In genomic region chrX:73943900-73944581, GRCh38 we compare ENCODE assay signal across 8 cellular contexts.
A peak's percentile ranks its signal among the peaks of the same experiment; 100 is the strongest.
DNase-seq lines count a peak whose midpoint lies in the region; ATAC-seq, FAIRE-seq and TF ChIP-seq lines count a peak whose summit lies in the region.

No MANE protein-coding gene starts in this region.

- H3K36me3 Mint-ChIP-seq in activated naive CD8-positive, alpha-beta T cell treated with anti-CD3 and anti-CD28 coated beads for 36 hours: peaks cover 8% of the 10 kb centered on the region

- no peaks in the 10 kb centered on the region for H3K9me3 Mint-ChIP-seq in activated naive CD8-positive, alpha-beta T cell treated with anti-CD3 and anti-CD28 coated beads for 36 hours

- CTCF ChIA-PET in GM10248 (lab: Yijun Ruan, JAX): interaction anchor here (0.9 kb wide), 1 partner anchor 71 kb away, joined by 4 read pairs; no protein-coding TSS in a partner anchor

- DNase-seq in GM10248 (ENCODE audit: extremely low spot score): peak; percentile 88
- peak; percentile 85 for DNase-seq in NCI-H1048 (lab: John Stamatoyannopoulos, UW)
- DNase-seq in activated naive CD8-positive, alpha-beta T cell treated with anti-CD3 and anti-CD28 coated beads for 36 hours: peak; percentile 85
- DNase-seq in Right ventricle myocardium superior: peak; percentile 90
- DNase-seq in pancreas: peak; percentile 76 to 96 (median 93)
- DNase-seq in tibial artery: peak; percentile 79 to 85

- FAIRE-seq in pancreas (lab: Jason Lieb, UNC): peak; percentile 93

- ATAC-seq in HG02588 (IDR thresholded peaks at IDR 0.05; ENCODE audit: unreplicated experiment): peak; percentile 98
- ATAC-seq in SK-N-SH treated with all-trans-retinoic acid at 6 μM for 48 hours: peak; percentile 100
- ATAC-seq in Right ventricle myocardium superior (ENCODE audit: poor library complexity): peak; percentile 100
- peak; percentile 100 for ATAC-seq in pancreas

- intact Hi-C loops in Right ventricle myocardium superior (cut with DNase I): no loop called here
- intact Hi-C loops in pancreas (cut with DNase I): no loop called here
- intact Hi-C loops in tibial artery (cut with DNase I; ENCODE audit: low total_unique reads): no loop called here

- POLR2A ChIA-PET in GM10248 (lab: Yijun Ruan, JAX): no interaction called here

- H3K27ac Mint-ChIP-seq in activated naive CD8-positive, alpha-beta T cell treated with anti-CD3 and anti-CD28 coated beads for 36 hours: peak overlapping the region; percentile 92

- H3K27ac ChIP-seq in pancreas (peak overlapping the region; percentile 63 to 81 (median 80)), tibial artery (peak overlapping the region; percentile 70 to 82)

- peak overlapping the region; percentile 91 for H3K4me3 Mint-ChIP-seq in activated naive CD8-positive, alpha-beta T cell treated with anti-CD3 and anti-CD28 coated beads for 36 hours

- peaks cover 12% of the 10 kb centered on the region for H3K4me1 Mint-ChIP-seq in activated naive CD8-positive, alpha-beta T cell treated with anti-CD3 and anti-CD28 coated beads for 36 hours

- H3K27me3 ChIP-seq in pancreas (no peaks in the 10 kb centered on the region), tibial artery (no peaks in the 10 kb centered on the region)

- H3K9me3 ChIP-seq in pancreas: no peaks in the 10 kb centered on the region
- no peaks in the 10 kb centered on the region for H3K9me3 ChIP-seq in tibial artery

- TF ChIP-seq CTCF in GM10248 (IDR thresholded peaks at IDR 0.05; ENCODE audit: control extremely low read depth, extremely low read depth, low read depth, missing control alignments) (no peak), pancreas (IDR thresholded peaks at IDR 0.05) (no peak), tibial artery (IDR thresholded peaks at IDR 0.05) (no peak)

- H3K36me3 ChIP-seq in pancreas (no peaks in the 10 kb centered on the region), tibial artery (peaks cover 0 to 8% (median 0%) of the 10 kb centered on the region in 3 donors)

- peak overlapping the region; percentile 57 to 85 (median 72) for H3K4me3 ChIP-seq in pancreas
- H3K4me3 ChIP-seq in tibial artery: peak overlapping the region; percentile 67 to 69

- 0% methylated on average over 35 of the region's 35 CpGs for WGBS in pancreas, 2 donors

- no peaks in the 10 kb centered on the region for H3K27me3 Mint-ChIP-seq in activated naive CD8-positive, alpha-beta T cell treated with anti-CD3 and anti-CD28 coated beads for 36 hours

- H3K4me1 ChIP-seq in pancreas (peaks cover 4 to 15% (median 6%) of the 10 kb centered on the region in 3 donors), tibial artery (peaks cover 0 to 22% (median 0%) of the 10 kb centered on the region in 4 donors)

TF ChIP-seq in SK-N-SH treated with all-trans-retinoic acid at 6 μM for 48 hours, 23 proteins besides CTCF, POLR2A, EP300 and RAD21:
- TF ChIP-seq PPARA (CRISPR knock-in tag; IDR thresholded peaks at IDR 0.05; ENCODE audit: borderline replicate concordance) (peak; percentile 85; the same call in 1 of the 2 replicates), ARNTL (CRISPR knock-in tag; IDR thresholded peaks at IDR 0.05; ENCODE audit: borderline replicate concordance, low read depth) (no peak), ZFP3 (CRISPR knock-in tag; IDR thresholded peaks at IDR 0.05) (0 out of 2 replicates have a peak, but pooled peaks have one; percentile 67), TSHZ2 (CRISPR knock-in tag; IDR thresholded peaks at IDR 0.05) (0 out of 2 replicates have a peak, but pooled peaks have one; percentile 53), ZNF8 (CRISPR knock-in tag; IDR thresholded peaks at IDR 0.05) (peak; percentile 83), ZNF565 (CRISPR knock-in tag; conservative IDR thresholded peaks at IDR 0.05; ENCODE audit: low read depth) (0 out of 2 replicates have a peak, but pooled peaks have one; percentile 8), ZNF70 (CRISPR knock-in tag; IDR thresholded peaks at IDR 0.05) (no peak), PATZ1 (CRISPR knock-in tag; IDR thresholded peaks at IDR 0.05; ENCODE audit: borderline replicate concordance) (no peak), RARB (CRISPR knock-in tag; IDR thresholded peaks at IDR 0.05) (peak; percentile 21; the same call in 1 of the 2 replicates), ISL1 (CRISPR knock-in tag; IDR thresholded peaks at IDR 0.05) (no peak)

Comparison
In these comparisons a context has a peak if more than half of its experiments do, and no peak if none do; other contexts are left out.
1. Peak in every context shown above with its lines: DNase-seq, ATAC-seq, H3K4me3 ChIP-seq and H3K27ac ChIP-seq.